9 cellular contexts compared by ENCODE assay signal in genomic region chr1:40391688-40392145, GRCh38. TPM values are rescaled to one million over a fixed set of nuclear protein-coding genes. Genes with fewer than 3 reads are reported as not detected.
A peak's percentile ranks its signal among the peaks of the same experiment; 100 is the strongest.
DNase-seq lines count a peak whose midpoint lies in the region; ATAC-seq, FAIRE-seq and TF ChIP-seq lines count a peak whose summit lies in the region.
"Had no signal": no experiment of that assay in that cellular context is flagged by ENCODE, and none has a peak within 500 bp of the region (broad histone marks: within the 10 kb centered on the region; RNA-seq: fewer than 3 reads in every experiment).

No MANE protein-coding gene starts in this region.

- no peaks in the 10 kb centered on the region for H3K27me3 ChIP-seq in naive thymus-derived CD4-positive, alpha-beta T cell (ENCODE audit: control insufficient read depth in 2 of 2, insufficient read depth in 2 of 2, low read length in 2 of 2)
- no peaks in the 10 kb centered on the region for H3K27me3 ChIP-seq in H7 (ENCODE audit: control insufficient read depth, insufficient read depth, low read length)

- peak; percentile 57 for TF ChIP-seq POLR2A in GM12891 (IDR thresholded peaks at IDR 0.05; ENCODE audit: low read depth, low read length)

- H3K27ac ChIP-seq in naive thymus-derived CD4-positive, alpha-beta T cell (ENCODE audit: low read depth, low read length) = peak overlapping the region; percentile 99

- TF ChIP-seq CTCF in activated B cell treated with CpG ODN at 0.5 μM for 24 hours (IDR thresholded peaks at IDR 0.05) (no peak), osteocyte (IDR thresholded peaks at IDR 0.05) (no peak)

- ATAC-seq in HG02885 (IDR thresholded peaks at IDR 0.05; ENCODE audit: poor library complexity, unreplicated experiment) (peak; percentile 48), activated B cell treated with CpG ODN at 0.5 μM for 24 hours (ENCODE audit: low read depth) (peak; percentile 13), HG03025 (IDR thresholded peaks at IDR 0.05; ENCODE audit: low FRiP score, unreplicated experiment) (no peak), GM19463 (IDR thresholded peaks at IDR 0.05; ENCODE audit: unreplicated experiment) (no peak)
- ATAC-seq in naive thymus-derived CD4-positive, alpha-beta T cell = no peak

- H3K4me3 ChIP-seq in naive thymus-derived CD4-positive, alpha-beta T cell (ENCODE audit: low read length) = peak overlapping the region; percentile 29
- no peak overlapping the region for H3K4me3 ChIP-seq in H7 (ENCODE audit: insufficient read depth, low read depth, low read length)

- H3K27ac Mint-ChIP-seq in activated B cell treated with CpG ODN at 0.5 μM for 24 hours = peak overlapping the region; percentile 90
- H3K27ac Mint-ChIP-seq in naive thymus-derived CD4-positive, alpha-beta T cell = peak overlapping the region; percentile 73 to 100 (median 98)
- H3K27ac Mint-ChIP-seq in osteocyte (ENCODE audit: unreplicated experiment) = no peak overlapping the region

- H3K4me1 Mint-ChIP-seq in activated B cell treated with CpG ODN at 0.5 μM for 24 hours = peaks cover 97% of the 10 kb centered on the region
- H3K4me1 Mint-ChIP-seq in naive thymus-derived CD4-positive, alpha-beta T cell = peaks cover 61 to 94% (median 88%) of the 10 kb centered on the region in 7 donors
- peaks cover 23% of the 10 kb centered on the region for H3K4me1 Mint-ChIP-seq in osteocyte (ENCODE audit: unreplicated experiment)

- H3K36me3 Mint-ChIP-seq in activated B cell treated with CpG ODN at 0.5 μM for 24 hours (ENCODE audit: low read depth) (peaks cover 50% of the 10 kb centered on the region), osteocyte (ENCODE audit: unreplicated experiment) (peaks cover 4% of the 10 kb centered on the region)
- peaks cover 5 to 47% (median 32%) of the 10 kb centered on the region in 5 donors for H3K36me3 Mint-ChIP-seq in naive thymus-derived CD4-positive, alpha-beta T cell

- H3K9me3 Mint-ChIP-seq in activated B cell treated with CpG ODN at 0.5 μM for 24 hours = no peaks in the 10 kb centered on the region
- no peaks in the 10 kb centered on the region for H3K9me3 Mint-ChIP-seq in naive thymus-derived CD4-positive, alpha-beta T cell
- no peaks in the 10 kb centered on the region for H3K9me3 Mint-ChIP-seq in osteocyte (ENCODE audit: unreplicated experiment)

- no peaks in the 10 kb centered on the region for H3K9me3 ChIP-seq in naive thymus-derived CD4-positive, alpha-beta T cell (ENCODE audit: control insufficient read depth in 2 of 3, low read length in 3 of 3)

- CTCF ChIA-PET in activated B cell treated with CpG ODN at 0.5 μM for 24 hours (lab: Charles Lee) = interaction anchor here (0.9 to 2.8 kb wide), 4 partner anchors 8 to 53 kb away, joined by 3 to 13 read pairs (median 4); partner anchors contain the start of gene SMAP2
- CTCF ChIA-PET in naive thymus-derived CD4-positive, alpha-beta T cell (lab: Charles Lee) = interaction anchor here (0.7 to 1.5 kb wide), 3 partner anchors 10 to 18 kb away, joined by 3 to 5 read pairs (median 3); partner anchors contain the start of gene SMAP2

- H3K27me3 Mint-ChIP-seq in activated B cell treated with CpG ODN at 0.5 μM for 24 hours (no peaks in the 10 kb centered on the region), osteocyte (ENCODE audit: unreplicated experiment) (no peaks in the 10 kb centered on the region)
- H3K27me3 Mint-ChIP-seq in naive thymus-derived CD4-positive, alpha-beta T cell = no peaks in the 10 kb centered on the region

- H3K36me3 ChIP-seq in naive thymus-derived CD4-positive, alpha-beta T cell (ENCODE audit: control insufficient read depth in 2 of 3, insufficient read depth in 3 of 3, low read length in 3 of 3) = no peaks in the 10 kb centered on the region
- no peaks in the 10 kb centered on the region for H3K36me3 ChIP-seq in H7 (replicated peaks; ENCODE audit: control insufficient read depth, insufficient read depth, low read length)

- FAIRE-seq in GM12891 (lab: Jason Lieb, UNC) = peak; percentile 38

- no peak for DNase-seq in GM12891 (ENCODE audit: insufficient read length, low spot score)
- no peak for DNase-seq in activated B cell treated with CpG ODN at 0.5 μM for 24 hours
- DNase-seq in naive thymus-derived CD4-positive, alpha-beta T cell = peak in 1 of 9 donors; percentile 53
- DNase-seq in H7 = no peak
- DNase-seq in osteocyte (ENCODE audit: extremely low spot score, unreplicated experiment) = no peak
- DNase-seq: KG1 had no signal

- POLR2A ChIA-PET in activated B cell treated with CpG ODN at 0.5 μM for 24 hours (lab: Charles Lee) = interaction anchor here (0.5 to 15.9 kb wide), 7 partner anchors 8 to 526 kb away, joined by 4 to 625 read pairs (median 19); partner anchors contain the start of genes COL9A2 and SMAP2
- POLR2A ChIA-PET in naive thymus-derived CD4-positive, alpha-beta T cell (lab: Charles Lee) = interaction anchor here (1.3 to 16.0 kb wide), 4 partner anchors 13 to 76 kb away, joined by 3 to 408 read pairs (median 8); partner anchors contain the start of gene SMAP2

- peak overlapping the region; percentile 74 for H3K4me3 Mint-ChIP-seq in activated B cell treated with CpG ODN at 0.5 μM for 24 hours
- H3K4me3 Mint-ChIP-seq in naive thymus-derived CD4-positive, alpha-beta T cell = peak overlapping the region; percentile 20 to 94 (median 90)
- no peak overlapping the region for H3K4me3 Mint-ChIP-seq in osteocyte (ENCODE audit: unreplicated experiment)

- H3K4me1 ChIP-seq in naive thymus-derived CD4-positive, alpha-beta T cell (ENCODE audit: control insufficient read depth in 2 of 2, insufficient read depth in 2 of 2, low read length in 2 of 2) = peaks cover 90 to 92% of the 10 kb centered on the region in 2 donors

- intact Hi-C loops in activated B cell treated with CpG ODN at 0.5 μM for 24 hours (cut with micrococcal nuclease) = loop anchor here (5.0 kb wide), 1 partner anchor 349 kb away; the partner anchor contains the start of gene CAP1
- intact Hi-C loops in naive thymus-derived CD4-positive, alpha-beta T cell (cut with micrococcal nuclease) = no loop called here

TF ChIP-seq in GM12891, 5 proteins besides CTCF, POLR2A, EP300 and RAD21:
- TF ChIP-seq PAX5 (IDR thresholded peaks at IDR 0.05; ENCODE audit: insufficient read depth, low read length, severe bottlenecking) (no peak), SPI1 (IDR thresholded peaks at IDR 0.05; ENCODE audit: low read depth, low read length) (no peak), POLR2AphosphoS5 (IDR thresholded peaks at IDR 0.05; ENCODE audit: low read depth, low read length) (no peak; the same call in 1 of the 2 replicates), TAF1 (IDR thresholded peaks at IDR 0.05; ENCODE audit: low read depth, low read length) (no peak), POU2F2 (IDR thresholded peaks at IDR 0.05; ENCODE audit: low read depth, low read length) (no peak)

RNA-seq across cellular contexts. Expression of gene SMAP2, which starts 18.2 kb away (rescaled TPM):
- 122 TPM for polyA plus RNA-seq in GM12891 (2012; ENCODE audit: low read depth, missing spikeins)
- total RNA-seq in activated B cell treated with CpG ODN at 0.5 μM for 24 hours (202 and 220 TPM in 2 replicates), osteocyte (12.7 TPM in 2 replicates)
- total RNA-seq in naive thymus-derived CD4-positive, alpha-beta T cell = 100 to 1,000 TPM; 144 to 210 (median 187) TPM
- polyA plus RNA-seq in naive thymus-derived CD4-positive, alpha-beta T cell = 100 to 1,000 TPM; 226 to 542 TPM
- total RNA-seq in H7 (2014; rRNA removed; shearing (Covaris generic)) = 9.5 and 12.4 TPM in 2 replicates

RNA-seq across cellular contexts. Expression of gene ZFP69B, which starts 58.6 kb away (rescaled TPM):
- polyA plus RNA-seq in GM12891 (2012; ENCODE audit: low read depth, missing spikeins) = 1.4 TPM
- total RNA-seq in activated B cell treated with CpG ODN at 0.5 μM for 24 hours = 8.9 and 10.4 TPM in 2 replicates
- total RNA-seq in naive thymus-derived CD4-positive, alpha-beta T cell = 1 to 10 TPM; 2.2 to 8.3 (median 5.3) TPM
- 1 to 10 TPM; 3.0 to 3.6 TPM for polyA plus RNA-seq in naive thymus-derived CD4-positive, alpha-beta T cell
- 4.0 and 7.2 TPM in 2 replicates for total RNA-seq in H7 (2014; rRNA removed; shearing (Covaris generic))
- 6.7 TPM in 2 replicates for total RNA-seq in osteocyte

Comparison
In these comparisons a context has a peak if more than half of its experiments do, and no peak if none do; other contexts are left out.
1. ATAC-seq: peak in HG02885 (single experiment) and activated B cell treated with CpG ODN at 0.5 μM for 24 hours (single experiment); none in naive thymus-derived CD4-positive, alpha-beta T cell (single experiment), HG03025 (single experiment) and GM19463 (single experiment).
2. RNA of gene SMAP2, which starts 18.2 kb away (total RNA-seq): 202 to 220 TPM in activated B cell treated with CpG ODN at 0.5 μM for 24 hours and 144 to 210 TPM in naive thymus-derived CD4-positive, alpha-beta T cell; 12.7 TPM in osteocyte and 9.5 to 12.4 TPM in H7; every median in the first group is over 10 times any median in the second.